In the genomic region with DNA sequence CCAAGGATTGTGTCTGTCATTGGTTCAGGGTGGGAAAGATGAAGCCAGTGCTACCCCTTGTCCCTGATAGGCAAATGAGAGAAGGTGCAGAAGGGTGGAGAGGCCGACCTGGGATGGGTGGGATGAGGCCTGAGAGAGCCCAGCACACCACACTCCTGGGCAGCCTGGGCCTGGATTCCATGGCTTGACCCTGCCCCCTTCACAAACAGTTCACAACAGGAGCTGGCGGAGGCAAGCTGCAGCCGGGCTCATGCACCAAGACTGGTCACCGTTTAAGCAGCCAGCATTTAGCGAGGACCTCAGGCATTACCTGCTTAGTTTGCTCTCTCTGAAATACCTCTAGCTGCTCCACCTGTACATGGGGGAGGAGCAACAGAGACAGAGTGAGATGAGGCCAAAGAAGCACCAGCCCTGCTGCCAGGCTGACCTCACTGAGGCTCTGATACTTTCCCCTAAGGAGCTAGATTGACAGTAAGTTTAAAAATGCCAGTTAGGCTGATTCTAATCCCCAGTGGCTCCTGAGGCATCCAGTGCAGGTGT, we compare ENCODE assay signal across 17 cellular contexts. TPM values are rescaled to one million over a fixed set of nuclear protein-coding genes. Genes with fewer than 3 reads are reported as not detected.
DNase-seq lines count a peak whose midpoint lies in the region; ATAC-seq, FAIRE-seq and TF ChIP-seq lines count a peak whose summit lies in the region.
"Had no signal": no experiment of that assay in that cellular context is flagged by ENCODE, and none has a peak within 500 bp of the region (broad histone marks: within the 10 kb centered on the region; RNA-seq: fewer than 3 reads in every experiment).

No MANE protein-coding gene starts in this region.

- no peaks in the 10 kb centered on the region for H3K27me3 ChIP-seq in bronchial epithelial cell (ENCODE audit: control insufficient read depth, insufficient read depth, low read length)
- H3K27me3 ChIP-seq in muscle layer of colon (ENCODE audit: control insufficient read depth in 1 of 2, insufficient read depth in 2 of 2, low read length in 2 of 2), result no peaks in the 10 kb centered on the region
- H3K27me3 ChIP-seq in suprapubic skin, result no peaks in the 10 kb centered on the region

- H3K4me3 Mint-ChIP-seq in activated CD8-positive, alpha-beta memory T cell treated with anti-CD3 and anti-CD28 coated beads, Interleukin-2, amount 10 ng/mL, durations not matched to agents 7 days and 5 days, result no peak overlapping the region
- H3K4me3 Mint-ChIP-seq in activated CD4-positive, alpha-beta T cell treated with anti-CD3 and anti-CD28 coated beads, Interleukin-2, amount 10 ng/mL, durations not matched to agents 24 days and 14 days, result no peak overlapping the region
- H3K4me3 Mint-ChIP-seq: activated naive CD8-positive, alpha-beta T cell treated with anti-CD3 and anti-CD28 coated beads for 36 hours had no signal

- H3K27ac ChIP-seq in muscle layer of colon (ENCODE audit: low read depth, low read length) (peak overlapping the region; percentile 3), suprapubic skin (peak overlapping the region; percentile 64)
- H3K27ac ChIP-seq: SK-N-MC had no signal

- H3K36me3 ChIP-seq in bronchial epithelial cell (ENCODE audit: control insufficient read depth, insufficient read depth, low read length) (peaks cover 75% of the 10 kb centered on the region), muscle layer of colon (ENCODE audit: insufficient read depth, low read length) (peaks cover 97% of the 10 kb centered on the region), suprapubic skin (peaks cover 99% of the 10 kb centered on the region)

- no peak overlapping the region for H3K4me3 ChIP-seq in bronchial epithelial cell (ENCODE audit: low read depth, low read length)
- no peak overlapping the region for H3K4me3 ChIP-seq in muscle layer of colon (ENCODE audit: low read depth in 1 of 2, low read length in 2 of 2)
- no peak overlapping the region for H3K4me3 ChIP-seq in suprapubic skin
- H3K4me3 ChIP-seq: prostate gland, SK-N-MC had no signal

- no peak overlapping the region for H3K9ac ChIP-seq in muscle layer of colon (ENCODE audit: low read length)

- CTCF ChIA-PET in activated CD8-positive, alpha-beta memory T cell treated with anti-CD3 and anti-CD28 coated beads, Interleukin-2, amount 10 ng/mL, durations not matched to agents 7 days and 5 days (lab: Charles Lee), result interaction anchor here (0.6 to 2.0 kb wide), 5 partner anchors 10 to 171 kb away, joined by 3 to 5 read pairs (median 4); no protein-coding TSS in a partner anchor

- WGBS in suprapubic skin, result 59% methylated on average over 4 of the region's 5 CpGs

- TF ChIP-seq CTCF in bronchial epithelial cell (IDR thresholded peaks at IDR 0.05; ENCODE audit: insufficient read depth, low read length, severe bottlenecking) (no peak), suprapubic skin (IDR thresholded peaks at IDR 0.05) (no peak)

- peak; percentile 22 for DNase-seq in activated CD8-positive, alpha-beta memory T cell treated with anti-CD3 and anti-CD28 coated beads, Interleukin-2, amount 50 U/mL, for 48 hours
- no peak for DNase-seq in activated CD8-positive, alpha-beta memory T cell treated with anti-CD3 and anti-CD28 coated beads, Interleukin-2, amount 10 ng/mL, durations not matched to agents 7 days and 5 days
- DNase-seq in bronchial epithelial cell (ENCODE audit: low read depth), result no peak
- peak in 1 of 2 donors; percentile 71 for DNase-seq in suprapubic skin (ENCODE audit: low spot score in 2 of 2)
- DNase-seq in NCI-H187 treated with DMSO at 0.1 percent for 48 hours (lab: John Stamatoyannopoulos, UW), result no peak
- no peak for DNase-seq in activated CD4-positive, alpha-beta T cell treated with anti-CD3 and anti-CD28 coated beads, Interleukin-2, amount 10 ng/mL, durations not matched to agents 24 days and 14 days
- DNase-seq: activated naive CD8-positive, alpha-beta T cell treated with anti-CD3 and anti-CD28 coated beads for 36 hours; dermis blood vessel endothelial cell; GOT3; NCI-H1092 treated with DMSO at 0.1 percent for 48 hours; NCI-H226; stimulated activated CD4-positive, alpha-beta T cell treated with anti-CD3 and anti-CD28 coated beads, Interleukin-2, amount 100 ng/mL, for 24 hours had no signal

- intact Hi-C loops in activated CD4-positive, alpha-beta T cell treated with anti-CD3 and anti-CD28 coated beads, Interleukin-2, amount 10 ng/mL, durations not matched to agents 24 days and 14 days (cut with micrococcal nuclease), result no loop called here

- peak; percentile 23 for FAIRE-seq in bronchial epithelial cell (lab: Jason Lieb, UNC)
- FAIRE-seq: A204.1 had no signal

- no peaks in the 10 kb centered on the region for H3K4me1 Mint-ChIP-seq in activated CD8-positive, alpha-beta memory T cell treated with anti-CD3 and anti-CD28 coated beads, Interleukin-2, amount 10 ng/mL, durations not matched to agents 7 days and 5 days
- H3K4me1 Mint-ChIP-seq in activated CD4-positive, alpha-beta T cell treated with anti-CD3 and anti-CD28 coated beads, Interleukin-2, amount 10 ng/mL, durations not matched to agents 24 days and 14 days, result peaks cover 3% of the 10 kb centered on the region
- H3K4me1 Mint-ChIP-seq: activated naive CD8-positive, alpha-beta T cell treated with anti-CD3 and anti-CD28 coated beads for 36 hours had no signal

- no peak for TF ChIP-seq EP300 in suprapubic skin (IDR thresholded peaks at IDR 0.05)

- ATAC-seq in activated CD8-positive, alpha-beta memory T cell treated with anti-CD3 and anti-CD28 coated beads, Interleukin-2, amount 10 ng/mL, durations not matched to agents 7 days and 5 days, result no peak
- ATAC-seq in HG03521 (IDR thresholded peaks at IDR 0.05; ENCODE audit: unreplicated experiment), result no peak

- no peak overlapping the region for H3K27ac Mint-ChIP-seq in activated CD8-positive, alpha-beta memory T cell treated with anti-CD3 and anti-CD28 coated beads, Interleukin-2, amount 10 ng/mL, durations not matched to agents 7 days and 5 days
- no peak overlapping the region for H3K27ac Mint-ChIP-seq in activated CD4-positive, alpha-beta T cell treated with anti-CD3 and anti-CD28 coated beads, Interleukin-2, amount 10 ng/mL, durations not matched to agents 24 days and 14 days
- H3K27ac Mint-ChIP-seq: activated naive CD8-positive, alpha-beta T cell treated with anti-CD3 and anti-CD28 coated beads for 36 hours had no signal

- no peak for TF ChIP-seq POLR2A in suprapubic skin (IDR thresholded peaks at IDR 0.05)

- H3K36me3 Mint-ChIP-seq in activated CD8-positive, alpha-beta memory T cell treated with anti-CD3 and anti-CD28 coated beads, Interleukin-2, amount 10 ng/mL, durations not matched to agents 7 days and 5 days, result peaks cover 49% of the 10 kb centered on the region
- peaks cover 64% of the 10 kb centered on the region for H3K36me3 Mint-ChIP-seq in activated CD4-positive, alpha-beta T cell treated with anti-CD3 and anti-CD28 coated beads, Interleukin-2, amount 10 ng/mL, durations not matched to agents 24 days and 14 days (ENCODE audit: low read depth)

- no peaks in the 10 kb centered on the region for H3K9me3 Mint-ChIP-seq in activated CD8-positive, alpha-beta memory T cell treated with anti-CD3 and anti-CD28 coated beads, Interleukin-2, amount 10 ng/mL, durations not matched to agents 7 days and 5 days (ENCODE audit: low read depth)
- no peaks in the 10 kb centered on the region for H3K9me3 Mint-ChIP-seq in activated CD4-positive, alpha-beta T cell treated with anti-CD3 and anti-CD28 coated beads, Interleukin-2, amount 10 ng/mL, durations not matched to agents 24 days and 14 days
- H3K9me3 Mint-ChIP-seq: activated naive CD8-positive, alpha-beta T cell treated with anti-CD3 and anti-CD28 coated beads for 36 hours had no signal

- no peaks in the 10 kb centered on the region for H3K27me3 Mint-ChIP-seq in activated CD8-positive, alpha-beta memory T cell treated with anti-CD3 and anti-CD28 coated beads, Interleukin-2, amount 10 ng/mL, durations not matched to agents 7 days and 5 days
- no peaks in the 10 kb centered on the region for H3K27me3 Mint-ChIP-seq in activated CD4-positive, alpha-beta T cell treated with anti-CD3 and anti-CD28 coated beads, Interleukin-2, amount 10 ng/mL, durations not matched to agents 24 days and 14 days
- H3K27me3 Mint-ChIP-seq: activated naive CD8-positive, alpha-beta T cell treated with anti-CD3 and anti-CD28 coated beads for 36 hours had no signal

- H3K4me1 ChIP-seq in muscle layer of colon (ENCODE audit: insufficient read depth, low read length) (peaks cover 45% of the 10 kb centered on the region), suprapubic skin (peaks cover 47% of the 10 kb centered on the region)

- H3K9me3 ChIP-seq in muscle layer of colon (ENCODE audit: low read length), result no peaks in the 10 kb centered on the region
- H3K9me3 ChIP-seq in suprapubic skin, result no peaks in the 10 kb centered on the region
- H3K9me3 ChIP-seq: prostate gland had no signal

RNA-seq across cellular contexts. Expression of a gene that starts 13.5 kb away (rescaled TPM):
- total RNA-seq in activated CD8-positive, alpha-beta memory T cell treated with anti-CD3 and anti-CD28 coated beads, Interleukin-2, amount 10 ng/mL, durations not matched to agents 7 days and 5 days, result 10 to 100 TPM in 1 of 2 experiments, 1 to 10 TPM in 1; 7.0 to 11.2 TPM
- total RNA-seq in bronchial epithelial cell, result 1.4 and 2.1 TPM in 2 replicates
- 10 to 100 TPM in 1 of 4 donors, 1 to 10 TPM in 3; 2.9 to 18.6 (median 7.2) TPM for total RNA-seq in suprapubic skin
- 15.0 and 19.9 TPM in 2 replicates for total RNA-seq in activated CD4-positive, alpha-beta T cell treated with anti-CD3 and anti-CD28 coated beads, Interleukin-2, amount 10 ng/mL, durations not matched to agents 24 days and 14 days
